In the genomic region with DNA sequence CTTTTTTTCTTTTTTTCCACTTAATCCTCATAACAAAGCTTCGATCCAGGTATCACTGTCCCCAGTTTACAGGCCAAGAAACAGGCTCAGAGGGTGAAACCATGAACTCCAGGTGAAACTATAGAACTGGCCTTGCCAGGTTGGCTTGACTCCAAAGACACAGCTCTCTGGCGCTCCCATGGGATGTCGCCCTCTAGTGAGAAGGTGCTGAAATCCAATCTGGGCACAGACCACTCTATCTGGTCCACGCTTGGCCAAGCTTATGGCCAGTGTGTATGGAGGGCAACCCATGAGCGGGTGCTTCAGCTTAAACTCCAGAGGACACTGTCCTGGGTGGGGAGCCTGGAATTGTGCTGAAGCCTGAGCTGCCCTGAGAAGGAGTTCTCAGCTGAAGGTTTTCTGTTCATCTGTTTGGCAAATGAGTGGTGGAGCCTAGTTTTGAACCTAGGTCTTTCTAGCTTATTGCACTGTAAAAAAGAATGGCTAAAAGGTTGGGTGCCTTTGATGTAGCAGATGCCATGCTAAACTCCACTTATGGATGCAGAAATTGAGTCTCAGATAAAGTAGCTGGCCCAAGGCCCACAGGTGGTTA, we compare ENCODE assay signal across 9 cellular contexts.
DNase-seq lines count a peak whose midpoint lies in the region; ATAC-seq and TF ChIP-seq lines count a peak whose summit lies in the region.
"Had no signal": no experiment of that assay in that cellular context is flagged by ENCODE, and none has a peak within 500 bp of the region (broad histone marks: within the 10 kb centered on the region; RNA-seq: fewer than 3 reads in every experiment).

No MANE protein-coding gene starts in this region.

- no peak overlapping the region for H3K4me3 Mint-ChIP-seq in stimulated activated naive CD8-positive, alpha-beta T cell treated with anti-CD3 and anti-CD28 coated beads, Interleukin-15, amount 100 ng/mL, for 72 hours

- H3K27ac ChIP-seq in OCI-LY3 (ENCODE audit: low read length) = no peak overlapping the region

- H3K36me3 ChIP-seq in OCI-LY3 (replicated peaks; ENCODE audit: low read depth, low read length) = peaks cover 43% of the 10 kb centered on the region

- peaks cover 9% of the 10 kb centered on the region; the same call in 1 of the 2 replicates for H4K20me1 ChIP-seq in OCI-LY3 (ENCODE audit: insufficient read depth, low read length)

- H3K4me1 Mint-ChIP-seq in stimulated activated naive CD8-positive, alpha-beta T cell treated with anti-CD3 and anti-CD28 coated beads, Interleukin-15, amount 100 ng/mL, for 72 hours = no peaks in the 10 kb centered on the region

- H3K79me2 ChIP-seq in OCI-LY3 (ENCODE audit: low read length) = no peaks in the 10 kb centered on the region

- H3K27me3 Mint-ChIP-seq in stimulated activated naive CD8-positive, alpha-beta T cell treated with anti-CD3 and anti-CD28 coated beads, Interleukin-15, amount 100 ng/mL, for 72 hours = no peaks in the 10 kb centered on the region

- no peak overlapping the region for H3K4me2 ChIP-seq in OCI-LY3 (ENCODE audit: low read length)

- peak; percentile 28 for DNase-seq in stimulated activated naive CD8-positive, alpha-beta T cell treated with anti-CD3 and anti-CD28 coated beads, Interleukin-15, Interleukin-2, amounts not matched to agents 100 U/mL and 50 U/mL, for 24 hours
- DNase-seq in stimulated activated naive CD8-positive, alpha-beta T cell treated with anti-CD3 and anti-CD28 coated beads, Interleukin-15, amount 100 ng/mL, for 72 hours = no peak
- no peak for DNase-seq in fibroblast of the aortic adventitia (ENCODE audit: low read depth)
- DNase-seq in NCI-H187 treated with DMSO at 0.1 percent for 48 hours (lab: John Stamatoyannopoulos, UW) = no peak
- DNase-seq in activated effector memory CD4-positive, alpha-beta T cell treated with anti-CD3 and anti-CD28 coated beads, Interleukin-2, amount 50 U/mL, for 16 hours = no peak
- DNase-seq: T1000 had no signal

- TF ChIP-seq CTCF in OCI-LY3 (IDR thresholded peaks at IDR 0.05; ENCODE audit: low read depth, low read length) (peak; percentile 61), fibroblast of the aortic adventitia (IDR thresholded peaks at IDR 0.05; ENCODE audit: insufficient read depth, low read length) (peak; percentile 42)

- no peaks in the 10 kb centered on the region for H3K27me3 ChIP-seq in OCI-LY3 (ENCODE audit: low read depth, low read length)

- no peak overlapping the region for H3K27ac Mint-ChIP-seq in stimulated activated naive CD8-positive, alpha-beta T cell treated with anti-CD3 and anti-CD28 coated beads, Interleukin-15, amount 100 ng/mL, for 72 hours

- no peak overlapping the region for H3K4me3 ChIP-seq in OCI-LY3 (ENCODE audit: low read length)
- H3K4me3 ChIP-seq in fibroblast of the aortic adventitia (ENCODE audit: low read depth, low read length) = no peak overlapping the region

- no peaks in the 10 kb centered on the region for H3K4me1 ChIP-seq in OCI-LY3 (ENCODE audit: low read length)

- no peaks in the 10 kb centered on the region for H3K9me3 Mint-ChIP-seq in stimulated activated naive CD8-positive, alpha-beta T cell treated with anti-CD3 and anti-CD28 coated beads, Interleukin-15, amount 100 ng/mL, for 72 hours

- ATAC-seq in stimulated activated naive CD8-positive, alpha-beta T cell treated with anti-CD3 and anti-CD28 coated beads, Interleukin-15, Interleukin-2, amounts not matched to agents 100 U/mL and 50 U/mL, for 24 hours = no peak
- no peak for ATAC-seq in stimulated activated naive CD8-positive, alpha-beta T cell treated with anti-CD3 and anti-CD28 coated beads, Interleukin-15, amount 100 ng/mL, for 72 hours
- ATAC-seq in GM21717 (IDR thresholded peaks at IDR 0.05; ENCODE audit: unreplicated experiment) = no peak
- no peak for ATAC-seq in GM18858 (IDR thresholded peaks at IDR 0.05; ENCODE audit: unreplicated experiment)

- no peaks in the 10 kb centered on the region for H3K9me3 ChIP-seq in OCI-LY3 (ENCODE audit: insufficient read depth, low read length)

- no peak overlapping the region for H3K9ac ChIP-seq in OCI-LY3 (ENCODE audit: low read length)

- no peak overlapping the region for H2AFZ ChIP-seq in OCI-LY3 (ENCODE audit: low read depth, low read length)
